19 cellular contexts compared by ENCODE assay signal in genomic region chr1:23910553-23911246, GRCh38. TPM values are rescaled to one million over a fixed set of nuclear protein-coding genes. Genes with fewer than 3 reads are reported as not detected.
DNase-seq lines count a peak whose midpoint lies in the region; ATAC-seq, FAIRE-seq and TF ChIP-seq lines count a peak whose summit lies in the region.
"Had no signal": no experiment of that assay in that cellular context is flagged by ENCODE, and none has a peak within 500 bp of the region (broad histone marks: within the 10 kb centered on the region; RNA-seq: fewer than 3 reads in every experiment).

No MANE protein-coding gene starts in this region.

- no peaks in the 10 kb centered on the region for H3K9me2 ChIP-seq in MM.1S (replicated peaks; ENCODE audit: insufficient read depth, low read length)

- H3K4me2 ChIP-seq in MM.1S (ENCODE audit: low read depth, low read length): peak overlapping the region; percentile 30
- peak overlapping the region; percentile 17; the same call in 1 of the 2 replicates for H3K4me2 ChIP-seq in K562 (ENCODE audit: insufficient read depth, low read length)

- no peaks in the 10 kb centered on the region for H3K9me1 ChIP-seq in K562 (ENCODE audit: control insufficient read depth, insufficient read depth, low read length)

- H3K36me3 ChIP-seq in GM06990 (ENCODE audit: control insufficient read depth, insufficient read depth, low read length) (no peaks in the 10 kb centered on the region), MM.1S (replicated peaks; ENCODE audit: insufficient read depth, low read length) (no peaks in the 10 kb centered on the region), K562 (ENCODE audit: control insufficient read depth, insufficient read depth, low read length) (no peaks in the 10 kb centered on the region)

- CTCF ChIA-PET in K562 (lab: Yijun Ruan, JAX; ENCODE audit: low intra/inter-chr PET ratio): interaction anchor here (0.6 kb wide), 1 partner anchor 799 kb away, joined by 3 read pairs; no protein-coding TSS in a partner anchor

- H4K20me1 ChIP-seq in MM.1S (ENCODE audit: insufficient read depth, low read length) (no peaks in the 10 kb centered on the region), K562 (replicated peaks; ENCODE audit: control insufficient read depth, insufficient read depth, low read length) (no peaks in the 10 kb centered on the region)

- H3K9me3 ChIP-seq in MM.1S (replicated peaks; ENCODE audit: insufficient read depth, low read length) (no peaks in the 10 kb centered on the region), K562 (replicated peaks; ENCODE audit: control insufficient read depth, insufficient read depth, low read depth, low read length) (no peaks in the 10 kb centered on the region)

- BruUV-seq in K562 (replicated peaks; lab: Mats Ljungman, UMichigan): no TSS peak

- peak overlapping the region; percentile 42; the same call in 1 of the 2 replicates for H2AFZ ChIP-seq in MM.1S (ENCODE audit: low read length)
- H2AFZ ChIP-seq in K562 (ENCODE audit: low read depth, low read length): peak overlapping the region; percentile 86

- no peaks in the 10 kb centered on the region for H3K79me2 ChIP-seq in MM.1S (ENCODE audit: low read length)
- H3K79me2 ChIP-seq in K562 (ENCODE audit: control insufficient read depth, insufficient read depth, low read length): no peaks in the 10 kb centered on the region

- intact Hi-C loops in K562 (cut with micrococcal nuclease): no loop called here

- H3K4me1 ChIP-seq in MM.1S (ENCODE audit: low read length) (peaks cover 7% of the 10 kb centered on the region), K562 (replicated peaks in 1 of 2; ENCODE audit: control insufficient read depth in 2 of 2, insufficient read depth in 2 of 2, low read length in 2 of 2) (peaks cover 37 to 44% of the 10 kb centered on the region in 2 experiments)

- no peak overlapping the region for H3K9ac ChIP-seq in MM.1S (ENCODE audit: low read length)
- peak overlapping the region; percentile 7 to 39; a peak in 1 of 4 replicates for H3K9ac ChIP-seq in K562 (ENCODE audit: insufficient read depth in 1 of 2, low read depth in 2 of 2, low read length in 2 of 2)

- H3K27me3 ChIP-seq in GM06990 (replicated peaks; ENCODE audit: control insufficient read depth, insufficient read depth, low read length) (no peaks in the 10 kb centered on the region), MM.1S (replicated peaks; ENCODE audit: insufficient read depth, low read length) (no peaks in the 10 kb centered on the region), K562 (ENCODE audit: control insufficient read depth in 2 of 2, insufficient read depth in 2 of 2, low read length in 2 of 2) (no peaks in the 10 kb centered on the region)

- no peaks in the 10 kb centered on the region for H3F3A ChIP-seq in MM.1S (ENCODE audit: insufficient read depth, low read length)

- DNase-seq in GM06990 (ENCODE audit: extremely low read depth, insufficient read length) (peak; percentile 78), MM.1S (peak; percentile 50), K562 (ENCODE audit: extremely low read depth in 1 of 4, low spot score in 3 of 4) (peak; percentile 38 to 66 (median 56)), superior temporal gyrus (ENCODE audit: extremely low spot score) (no peak), SW480 (ENCODE audit: low spot score) (no peak), mesenteric fat pad (ENCODE audit: low spot score) (no peak)
- DNase-seq: activated T-cell treated with anti-CD3 and anti-CD28 coated beads, Interleukin-2, amount 50 U/mL, for 48 hours; CD4-positive, alpha-beta memory T cell; endodermal cell; glutamatergic neuron; left colon; NCI-H1092; NCI-H510A treated with DMSO at 0.1 percent for 48 hours had no signal

- no peak for TF ChIP-seq RAD21 in K562 (CRISPR knock-in tag; conservative IDR thresholded peaks at IDR 0.05 in 1 of 2, IDR thresholded peaks at IDR 0.05 in 1 of 2)

- 37% methylated on average over 11 of the region's 11 CpGs for WGBS in K562 (ENCODE audit: insufficient coverage, low coverage, missing lambda C conversion rate)

- TF ChIP-seq POLR2A in K562 (conservative IDR thresholded peaks at IDR 0.05): no peak

- peak; percentile 57 for FAIRE-seq in K562 (lab: Jason Lieb, UNC)
- FAIRE-seq: bronchial epithelial cell had no signal

- POLR2A ChIA-PET in K562 (lab: Yijun Ruan, JAX): interaction anchor here (0.6 to 1.8 kb wide), 7 partner anchors 9 to 132 kb away, joined by 3 to 8 read pairs (median 4); partner anchors contain the start of gene PITHD1

- TF ChIP-seq CTCF in GM06990 (IDR thresholded peaks at IDR 0.05; ENCODE audit: insufficient read depth, low read length, poor library complexity, severe bottlenecking): no peak
- TF ChIP-seq CTCF in MM.1S (IDR thresholded peaks at IDR 0.05; ENCODE audit: low read length): no peak
- TF ChIP-seq CTCF in K562 (IDR thresholded peaks at IDR 0.05 in 2 of 3, conservative IDR thresholded peaks at IDR 0.05 in 1 of 3; ENCODE audit: insufficient read depth in 2 of 3, low read depth in 1 of 3, low read length in 3 of 3): no peak

- H3K27ac ChIP-seq in MM.1S (ENCODE audit: low read length) (no peak overlapping the region; the same call in 1 of the 2 replicates), K562 (ENCODE audit: extremely low read depth, low read depth, low read length) (no peak overlapping the region; the same call in 2 of the 3 replicates)

- peak overlapping the region; percentile 78 for H3K4me3 ChIP-seq in GM06990 (replicated peaks; ENCODE audit: low read depth, low read length)
- H3K4me3 ChIP-seq in MM.1S (ENCODE audit: low read length): no peak overlapping the region
- no peak overlapping the region for H3K4me3 ChIP-seq in K562

- ATAC-seq in GM18868 (IDR thresholded peaks at IDR 0.05; ENCODE audit: unreplicated experiment): peak; percentile 45
- ATAC-seq in K562: peak; percentile 18; the same call in 1 of the 3 replicates
- ATAC-seq in HG02885 (IDR thresholded peaks at IDR 0.05; ENCODE audit: poor library complexity, unreplicated experiment): no peak
- ATAC-seq: Right ventricle myocardium inferior, sciatic nerve had no signal

- in situ Hi-C loops in K562 (cut with MboI): no loop called here

- no peak for TF ChIP-seq EP300 in K562 (IDR thresholded peaks at IDR 0.05; ENCODE audit: low read length)

RNA-seq across cellular contexts. Expression of gene CNR2, which starts 2.5 kb away (rescaled TPM):
- total RNA-seq in K562 (2011; cell fraction: chromatin; rRNA removed; ENCODE audit: low replicate concordance): not detected in 2 replicates
- not detected in 2 replicates for total RNA-seq in K562 (2011; cell fraction: nucleolus; rRNA removed)
- total RNA-seq in K562 (2011; cell fraction: nucleoplasm; rRNA removed): 0.07 TPM in 1 of 2 replicates, not detected in the other
- total RNA-seq in K562 (2014; rRNA removed) (not detected in 2 replicates), K562 (2014; rRNA removed; fragmentation: Illumina TruSeq; extraction: Trizol) (not detected in 2 replicates), K562 (2015; rRNA removed; fragmentation: Illumina TruSeq; extraction: Trizol) (not detected in 2 replicates), K562 (2021) (not detected in 2 replicates), mesenteric fat pad (not detected)
- polyA plus RNA-seq in K562 (2011; rRNA removed) (not detected in 2 replicates), K562 (2014; fragmentation: Illumina TruSeq; extraction: Trizol) (not detected in 2 replicates), K562 (2014; fragmentation: Nextera tagmentation; extraction: Ambion mirVana) (not detected), K562 (2014; rRNA removed) (0.04 TPM in 1 of 2 replicates, not detected in the other)
- not detected in 2 replicates for polyA plus RNA-seq in K562 (2011; cell fraction: cytosol; rRNA removed)
- not detected in 2 replicates for polyA plus RNA-seq in K562 (2011; cell fraction: nucleus; rRNA removed)
- polyA plus RNA-seq in K562 (2012): 0.01 TPM in 1 of 2 replicates, not detected in the other
- polyA minus RNA-seq in K562 (2011; rRNA and poly(A)+ RNA removed): not detected in 2 replicates
- polyA minus RNA-seq in K562 (2011; cell fraction: cytosol; rRNA and poly(A)+ RNA removed): not detected in 2 replicates
- not detected in 2 replicates for polyA minus RNA-seq in K562 (2011; cell fraction: nucleus; rRNA and poly(A)+ RNA removed)
- total RNA-seq: bronchial epithelial cell; CD4-positive, alpha-beta memory T cell; endodermal cell; Right ventricle myocardium inferior had no signal
- polyA plus RNA-seq: neural cell had no signal

RNA-seq across cellular contexts. Expression of gene FUCA1, which starts 42.6 kb away (rescaled TPM):
- 11.3 and 16.3 TPM in 2 replicates for total RNA-seq in K562 (2011; cell fraction: chromatin; rRNA removed; ENCODE audit: low replicate concordance)
- 19.7 and 20.7 TPM in 2 replicates for total RNA-seq in K562 (2011; cell fraction: nucleolus; rRNA removed)
- total RNA-seq in K562 (2011; cell fraction: nucleoplasm; rRNA removed): 20.1 and 22.9 TPM in 2 replicates
- 12.8 and 13.1 TPM in 2 replicates for total RNA-seq in K562 (2014; rRNA removed)
- total RNA-seq in K562 (2014; rRNA removed; fragmentation: Illumina TruSeq; extraction: Trizol): 16.4 and 18.5 TPM in 2 replicates
- 13.2 and 14.9 TPM in 2 replicates for total RNA-seq in K562 (2015; rRNA removed; fragmentation: Illumina TruSeq; extraction: Trizol)
- 12.3 and 13.5 TPM in 2 replicates for total RNA-seq in K562 (2021)
- polyA plus RNA-seq in K562 (2011; rRNA removed): 17.6 and 20.5 TPM in 2 replicates
- 10.3 and 13.5 TPM in 2 replicates for polyA plus RNA-seq in K562 (2011; cell fraction: cytosol; rRNA removed)
- 5.5 and 7.5 TPM in 2 replicates for polyA plus RNA-seq in K562 (2011; cell fraction: nucleus; rRNA removed)
- 11.3 and 20.4 TPM in 2 replicates for polyA plus RNA-seq in K562 (2012)
- 16.0 and 18.2 TPM in 2 replicates for polyA plus RNA-seq in K562 (2014; fragmentation: Illumina TruSeq; extraction: Trizol)
- 1 to 10 TPM; 7.0 to 8.2 TPM for polyA plus RNA-seq in K562 (2014; fragmentation: Nextera tagmentation; extraction: Ambion mirVana)
- polyA plus RNA-seq in K562 (2014; rRNA removed): 10.6 and 11.8 TPM in 2 replicates
- 20.7 and 23.0 TPM in 2 replicates for polyA minus RNA-seq in K562 (2011; rRNA and poly(A)+ RNA removed)
- polyA minus RNA-seq in K562 (2011; cell fraction: cytosol; rRNA and poly(A)+ RNA removed): 6.9 and 8.2 TPM in 2 replicates
- polyA minus RNA-seq in K562 (2011; cell fraction: nucleus; rRNA and poly(A)+ RNA removed): 2.4 and 4.1 TPM in 2 replicates
- 40.6 TPM for total RNA-seq in mesenteric fat pad

RNA-seq across cellular contexts. Expression of gene PNRC2, which starts 48.9 kb away (rescaled TPM):
- 17.2 and 67.9 TPM in 2 replicates for total RNA-seq in K562 (2011; cell fraction: chromatin; rRNA removed; ENCODE audit: low replicate concordance)
- total RNA-seq in K562 (2011; cell fraction: nucleolus; rRNA removed): 15.8 and 18.9 TPM in 2 replicates
- total RNA-seq in K562 (2011; cell fraction: nucleoplasm; rRNA removed): 46.6 and 90.9 TPM in 2 replicates
- 120 and 127 TPM in 2 replicates for total RNA-seq in K562 (2014; rRNA removed)
- 203 and 235 TPM in 2 replicates for total RNA-seq in K562 (2014; rRNA removed; fragmentation: Illumina TruSeq; extraction: Trizol)
- 222 and 230 TPM in 2 replicates for total RNA-seq in K562 (2015; rRNA removed; fragmentation: Illumina TruSeq; extraction: Trizol)
- total RNA-seq in K562 (2021): 197 TPM in 2 replicates
- 208 and 228 TPM in 2 replicates for polyA plus RNA-seq in K562 (2011; rRNA removed)
- 72.6 and 105 TPM in 2 replicates for polyA plus RNA-seq in K562 (2011; cell fraction: cytosol; rRNA removed)
- polyA plus RNA-seq in K562 (2011; cell fraction: nucleus; rRNA removed): 98.0 and 210 TPM in 2 replicates
- polyA plus RNA-seq in K562 (2012): 157 and 165 TPM in 2 replicates
- 260 and 303 TPM in 2 replicates for polyA plus RNA-seq in K562 (2014; fragmentation: Illumina TruSeq; extraction: Trizol)
- polyA plus RNA-seq in K562 (2014; fragmentation: Nextera tagmentation; extraction: Ambion mirVana): 100 to 1,000 TPM; 178 to 212 TPM
- polyA plus RNA-seq in K562 (2014; rRNA removed): 196 and 203 TPM in 2 replicates
- polyA minus RNA-seq in K562 (2011; rRNA and poly(A)+ RNA removed): 164 and 170 TPM in 2 replicates
- polyA minus RNA-seq in K562 (2011; cell fraction: cytosol; rRNA and poly(A)+ RNA removed): 77.2 and 102 TPM in 2 replicates
- polyA minus RNA-seq in K562 (2011; cell fraction: nucleus; rRNA and poly(A)+ RNA removed): 27.7 and 67.3 TPM in 2 replicates
- total RNA-seq in mesenteric fat pad: 94.5 TPM

Comparison
In these comparisons a context has a peak if more than half of its experiments do, and no peak if none do; other contexts are left out.
1. DNase-seq: peak in GM06990 (single experiment), MM.1S (single experiment) and K562 (4 of 4); none in superior temporal gyrus (single experiment), SW480 (single experiment) and mesenteric fat pad (single experiment).